ENCODE assay signal across 1 cellular context in genomic region chr17:44137891-44138709, GRCh38.
TF ChIP-seq lines count a peak whose summit lies in the region.

No MANE protein-coding gene starts in this region.

TF ChIP-seq in HepG2, 621 proteins besides CTCF, POLR2A, EP300 and RAD21 (continued from another document and continues in another):
- TF ChIP-seq HIC2 (CRISPR knock-in tag; IDR thresholded peaks at IDR 0.05; ENCODE audit: low read depth) (peak; percentile 37; the same call in 1 of the 2 replicates), ZNF644 (CRISPR knock-in tag; IDR thresholded peaks at IDR 0.05; ENCODE audit: low read depth) (no peak), MAFK (conservative IDR thresholded peaks at IDR 0.05 in 1 of 2, IDR thresholded peaks at IDR 0.05 in 1 of 2; ENCODE audit: low read length in 2 of 2) (0 out of 4 replicates have a peak, but pooled peaks of 1 of the 2 experiments have one; percentile 2), ZC3H13 (CRISPR knock-in tag; IDR thresholded peaks at IDR 0.05) (peak; percentile 31), HOXA3 (CRISPR knock-in tag; IDR thresholded peaks at IDR 0.05) (peak; percentile 45), IRF2 (CRISPR knock-in tag; IDR thresholded peaks at IDR 0.05) (peak; percentile 71; the same call in 1 of the 2 replicates), ZBTB44 (CRISPR knock-in tag; IDR thresholded peaks at IDR 0.05) (0 out of 2 replicates have a peak, but pooled peaks have one; percentile 32), ZNF691 (CRISPR knock-in tag; IDR thresholded peaks at IDR 0.05; ENCODE audit: borderline replicate concordance, low read depth) (peak; percentile 92; the same call in 1 of the 2 replicates), TEAD2 (CRISPR knock-in tag; IDR thresholded peaks at IDR 0.05) (no peak), NR0B2 (CRISPR knock-in tag; IDR thresholded peaks at IDR 0.05) (0 out of 2 replicates have a peak, but pooled peaks have one; percentile 36), CEBPG (CRISPR knock-in tag; IDR thresholded peaks at IDR 0.05) (0 out of 2 replicates have a peak, but pooled peaks have one; percentile 6), PRDM10 (CRISPR knock-in tag; IDR thresholded peaks at IDR 0.05; ENCODE audit: low read depth) (peak; percentile 90; the same call in 1 of the 2 replicates), HNRNPLL (IDR thresholded peaks at IDR 0.05; ENCODE audit: low read depth, low read length, poor library complexity, severe bottlenecking) (peak; percentile 55), SMARCE1 (IDR thresholded peaks at IDR 0.05; ENCODE audit: borderline replicate concordance) (no peak), FLYWCH1 (CRISPR knock-in tag; IDR thresholded peaks at IDR 0.05) (no peak), ZNF563 (CRISPR knock-in tag; IDR thresholded peaks at IDR 0.05) (peak; percentile 50; the same call in 1 of the 2 replicates), ZNF432 (CRISPR knock-in tag; IDR thresholded peaks at IDR 0.05; ENCODE audit: borderline replicate concordance) (no peak), GABPB1 (CRISPR knock-in tag; IDR thresholded peaks at IDR 0.05) (peak; percentile 53), ZNF256 (CRISPR knock-in tag; conservative IDR thresholded peaks at IDR 0.05) (no peak), TCF12 (IDR thresholded peaks at IDR 0.05) (no peak), TCF12 (CRISPR knock-in tag; IDR thresholded peaks at IDR 0.05) (peak; percentile 56; the same call in 1 of the 2 replicates), NONO (IDR thresholded peaks at IDR 0.05) (no peak), NONO (CRISPR knock-in tag; conservative IDR thresholded peaks at IDR 0.05) (peak; percentile 63; the same call in 1 of the 2 replicates), MIXL1 (CRISPR knock-in tag; IDR thresholded peaks at IDR 0.05) (no peak; the same call in 1 of the 2 replicates), CSRNP1 (CRISPR knock-in tag; IDR thresholded peaks at IDR 0.05) (peak; percentile 88), NRL (CRISPR knock-in tag; IDR thresholded peaks at IDR 0.05; ENCODE audit: borderline replicate concordance) (peak; percentile 77), CHD4 (IDR thresholded peaks at IDR 0.05; ENCODE audit: borderline replicate concordance, low read length) (peak; percentile 90; the same call in 1 of the 2 replicates), RFX3 (CRISPR knock-in tag; IDR thresholded peaks at IDR 0.05) (no peak), TARDBP (CRISPR knock-in tag; IDR thresholded peaks at IDR 0.05) (peak; percentile 78), GATAD1 (CRISPR knock-in tag; IDR thresholded peaks at IDR 0.05) (peak; percentile 49; the same call in 1 of the 2 replicates), ZNF687 (CRISPR knock-in tag; IDR thresholded peaks at IDR 0.05) (peak; percentile 94), ZNF430 (CRISPR knock-in tag; IDR thresholded peaks at IDR 0.05) (no peak), ZNF550 (CRISPR knock-in tag; IDR thresholded peaks at IDR 0.05; ENCODE audit: borderline replicate concordance) (no peak), MYPOP (CRISPR knock-in tag; IDR thresholded peaks at IDR 0.05) (peak; percentile 22; the same call in 1 of the 2 replicates), FOSL2 (CRISPR knock-in tag; IDR thresholded peaks at IDR 0.05) (peak; percentile 99), ZNF589 (CRISPR knock-in tag; conservative IDR thresholded peaks at IDR 0.05) (0 out of 2 replicates have a peak, but pooled peaks have one; percentile 17), SNAPC4 (CRISPR knock-in tag; IDR thresholded peaks at IDR 0.05) (no peak), ZNF253 (CRISPR knock-in tag; IDR thresholded peaks at IDR 0.05; ENCODE audit: borderline replicate concordance) (no peak)
